Comparison of ENCODE assay signal across 3 cellular contexts in the genomic region with DNA sequence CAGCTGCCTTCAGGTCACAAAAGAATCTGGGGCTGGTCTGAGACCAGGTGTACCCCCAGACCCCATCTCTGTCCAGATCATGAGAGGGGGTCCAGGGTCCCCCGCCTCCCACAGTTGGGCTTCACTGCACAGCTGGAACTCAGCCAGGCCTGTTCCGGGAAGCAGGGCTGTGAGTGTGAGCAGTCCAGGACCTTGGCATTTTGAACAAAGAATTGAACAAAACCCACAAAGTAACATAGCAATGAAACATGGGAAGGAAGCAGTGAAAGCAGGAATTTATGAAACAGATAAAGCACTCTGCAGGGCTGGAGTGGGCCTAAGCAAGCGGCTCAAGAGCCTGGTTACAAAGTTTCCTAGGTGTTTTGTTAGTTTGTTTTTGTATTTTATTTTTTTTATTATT. TPM values are rescaled to one million over a fixed set of nuclear protein-coding genes. Genes with fewer than 3 reads are reported as not detected.
"Had no signal": no experiment of that assay in that cellular context is flagged by ENCODE, and none has a peak within 500 bp of the region (broad histone marks: within the 10 kb centered on the region; RNA-seq: fewer than 3 reads in every experiment).

No MANE protein-coding gene starts in this region.

RNA-seq across cellular contexts. Expression of gene CLEC18C, which starts 25.1 kb away (rescaled TPM):
- total RNA-seq: activated CD8-positive, alpha-beta T cell treated with anti-CD3 and anti-CD28 coated beads for 36 hours; left ventricle myocardium superior had no signal
- polyA plus RNA-seq: mammary epithelial cell had no signal
